1 cellular context compared by ENCODE assay signal in the genomic region with DNA sequence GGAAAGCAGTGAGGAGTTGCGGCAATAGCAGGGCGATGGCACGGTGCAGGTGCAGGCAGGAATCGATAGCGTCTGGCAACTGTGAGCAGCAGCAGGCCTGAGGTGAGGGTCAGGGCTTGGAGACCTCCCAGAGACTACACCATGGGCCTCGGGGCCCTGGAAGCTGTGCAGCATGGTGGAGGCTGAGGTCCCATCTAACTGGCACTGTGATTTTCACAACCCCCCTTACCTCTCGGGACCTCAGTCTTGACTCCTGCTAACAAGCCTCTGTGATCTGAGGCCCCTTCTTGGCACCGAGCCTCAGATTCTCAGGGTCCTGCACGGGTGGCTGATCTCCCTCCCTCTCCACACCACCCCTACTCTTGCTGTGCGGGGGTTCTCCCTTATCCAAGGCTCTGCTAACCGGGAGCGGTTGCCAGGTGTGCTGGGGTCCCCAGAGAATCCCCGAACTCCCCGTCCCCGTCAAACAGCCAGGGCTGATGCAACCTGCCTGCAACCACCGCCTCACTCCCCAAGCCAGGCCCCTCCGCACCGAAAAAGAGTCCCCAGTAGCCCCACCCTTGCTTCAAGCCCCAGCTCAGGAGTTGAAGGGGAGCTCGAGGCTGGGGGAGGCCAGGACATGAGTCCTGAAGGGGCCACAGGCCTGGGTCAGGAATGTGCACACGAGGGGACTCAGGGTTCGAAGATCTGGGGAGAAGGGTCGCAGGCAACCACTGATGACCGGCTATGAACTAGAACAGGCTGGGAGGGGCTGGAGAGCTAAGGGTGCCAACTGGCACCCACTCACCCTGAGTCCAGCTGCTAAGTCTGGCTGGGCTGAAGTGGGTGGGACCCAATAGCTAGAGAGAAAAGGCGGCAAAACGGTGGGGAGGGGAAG.
TF ChIP-seq lines count a peak whose summit lies in the region.

No MANE protein-coding gene starts in this region.

TF ChIP-seq in HEK293, 187 proteins besides CTCF, POLR2A, EP300 and RAD21 (continued from another document):
- TF ChIP-seq, protein P1, sequence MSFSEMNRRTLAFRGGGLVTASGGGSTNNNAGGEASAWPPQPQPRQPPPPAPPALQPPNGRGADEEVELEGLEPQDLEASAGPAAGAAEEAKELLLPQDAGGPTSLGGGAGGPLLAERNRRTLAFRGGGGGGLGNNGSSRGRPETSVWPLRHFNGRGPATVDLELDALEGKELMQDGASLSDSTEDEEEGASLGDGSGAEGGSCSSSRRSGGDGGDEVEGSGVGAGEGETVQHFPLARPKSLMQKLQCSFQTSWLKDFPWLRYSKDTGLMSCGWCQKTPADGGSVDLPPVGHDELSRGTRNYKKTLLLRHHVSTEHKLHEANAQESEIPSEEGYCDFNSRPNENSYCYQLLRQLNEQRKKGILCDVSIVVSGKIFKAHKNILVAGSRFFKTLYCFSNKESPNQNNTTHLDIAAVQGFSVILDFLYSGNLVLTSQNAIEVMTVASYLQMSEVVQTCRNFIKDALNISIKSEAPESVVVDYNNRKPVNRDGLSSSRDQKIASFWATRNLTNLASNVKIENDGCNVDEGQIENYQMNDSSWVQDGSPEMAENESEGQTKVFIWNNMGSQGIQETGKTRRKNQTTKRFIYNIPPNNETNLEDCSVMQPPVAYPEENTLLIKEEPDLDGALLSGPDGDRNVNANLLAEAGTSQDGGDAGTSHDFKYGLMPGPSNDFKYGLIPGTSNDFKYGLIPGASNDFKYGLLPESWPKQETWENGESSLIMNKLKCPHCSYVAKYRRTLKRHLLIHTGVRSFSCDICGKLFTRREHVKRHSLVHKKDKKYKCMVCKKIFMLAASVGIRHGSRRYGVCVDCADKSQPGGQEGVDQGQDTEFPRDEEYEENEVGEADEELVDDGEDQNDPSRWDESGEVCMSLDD (tag by site-specific recombination; IDR thresholded peaks at IDR 0.05): peak; percentile 41; the same call in 1 of the 2 replicates
- TF ChIP-seq ZNF596 (tag by site-specific recombination; IDR thresholded peaks at IDR 0.05): no peak
- peak; percentile 31; the same call in 1 of the 2 replicates for TF ChIP-seq ZIC2 (tag by site-specific recombination; IDR thresholded peaks at IDR 0.05)
- peak; percentile 35; the same call in 1 of the 2 replicates for TF ChIP-seq ZNF335 (tag by site-specific recombination; conservative IDR thresholded peaks at IDR 0.05)
- 0 out of 2 replicates have a peak, but pooled peaks have one; percentile 33 for TF ChIP-seq ZNF558 (tag by site-specific recombination; IDR thresholded peaks at IDR 0.05)
- peak; percentile 67; the same call in 1 of the 2 replicates for TF ChIP-seq ZNF561 (tag by site-specific recombination; IDR thresholded peaks at IDR 0.05; ENCODE audit: borderline replicate concordance)
- TF ChIP-seq, protein P2, sequence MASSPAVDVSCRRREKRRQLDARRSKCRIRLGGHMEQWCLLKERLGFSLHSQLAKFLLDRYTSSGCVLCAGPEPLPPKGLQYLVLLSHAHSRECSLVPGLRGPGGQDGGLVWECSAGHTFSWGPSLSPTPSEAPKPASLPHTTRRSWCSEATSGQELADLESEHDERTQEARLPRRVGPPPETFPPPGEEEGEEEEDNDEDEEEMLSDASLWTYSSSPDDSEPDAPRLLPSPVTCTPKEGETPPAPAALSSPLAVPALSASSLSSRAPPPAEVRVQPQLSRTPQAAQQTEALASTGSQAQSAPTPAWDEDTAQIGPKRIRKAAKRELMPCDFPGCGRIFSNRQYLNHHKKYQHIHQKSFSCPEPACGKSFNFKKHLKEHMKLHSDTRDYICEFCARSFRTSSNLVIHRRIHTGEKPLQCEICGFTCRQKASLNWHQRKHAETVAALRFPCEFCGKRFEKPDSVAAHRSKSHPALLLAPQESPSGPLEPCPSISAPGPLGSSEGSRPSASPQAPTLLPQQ (tag by site-specific recombination; IDR thresholded peaks at IDR 0.05): peak; percentile 81
- TF ChIP-seq ZNF76 (tag by site-specific recombination; IDR thresholded peaks at IDR 0.05; ENCODE audit: borderline replicate concordance, low read depth): no peak
- no peak for TF ChIP-seq ZNF776 (tag by site-specific recombination; IDR thresholded peaks at IDR 0.05; ENCODE audit: borderline replicate concordance)
- peak; percentile 46 for TF ChIP-seq IKZF3 (tag by site-specific recombination; IDR thresholded peaks at IDR 0.05)
- no peak for TF ChIP-seq ZNF311 (tag by site-specific recombination; IDR thresholded peaks at IDR 0.05; ENCODE audit: borderline replicate concordance)
